10 cellular contexts compared by ENCODE assay signal in the genomic region with DNA sequence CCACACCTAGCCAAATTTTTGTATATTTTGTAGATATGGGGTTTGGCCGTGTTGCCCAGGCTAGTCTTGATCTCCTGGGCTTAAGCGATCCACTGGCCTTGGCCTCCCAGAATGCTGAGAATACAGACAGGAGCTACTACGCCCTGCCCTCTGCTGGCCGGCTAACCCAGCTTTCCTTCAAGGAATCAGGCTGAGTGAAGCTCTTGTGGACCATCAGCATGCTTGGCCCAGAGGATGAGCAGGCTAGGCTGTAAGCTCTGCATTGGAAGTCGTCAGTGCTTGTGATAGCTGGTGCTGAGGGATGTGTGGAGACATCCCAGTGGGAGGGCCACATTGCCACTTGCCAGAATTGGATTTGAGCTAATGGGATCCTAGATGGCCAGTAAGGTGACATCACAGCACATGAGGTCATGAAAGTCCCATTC.
DNase-seq lines count a peak whose midpoint lies in the region; ATAC-seq, FAIRE-seq and TF ChIP-seq lines count a peak whose summit lies in the region.
"Had no signal": no experiment of that assay in that cellular context is flagged by ENCODE, and none has a peak within 500 bp of the region (broad histone marks: within the 10 kb centered on the region; RNA-seq: fewer than 3 reads in every experiment).

No MANE protein-coding gene starts in this region.

- H3K27me3 ChIP-seq in SJSA1 (replicated peaks), result no peaks in the 10 kb centered on the region

- H3K9me3 ChIP-seq in SJSA1 (replicated peaks), result no peaks in the 10 kb centered on the region

- TF ChIP-seq CTCF in fibroblast of pulmonary artery (IDR thresholded peaks at IDR 0.05; ENCODE audit: low read length, missing control alignments), result peak; percentile 52

- H3K27ac ChIP-seq in SJSA1 (peak overlapping the region; percentile 70; the same call in 1 of the 2 replicates), skin epidermis (peak overlapping the region in 20 of 21 experiments; percentile 9 to 90 (median 73))

- peaks cover 95% of the 10 kb centered on the region for H3K36me3 ChIP-seq in SJSA1

- H3K4me3 ChIP-seq in SJSA1 (no peak overlapping the region), fibroblast of pulmonary artery (replicated peaks; ENCODE audit: low read depth, low read length) (no peak overlapping the region), skin epidermis (no peak overlapping the region)

- H3K4me1 ChIP-seq in SJSA1 (replicated peaks), result peaks cover 39% of the 10 kb centered on the region

- no peak for FAIRE-seq in RCC 7860 (lab: Jason Lieb, UNC)

- peak; percentile 65 for DNase-seq in GM03348 (ENCODE audit: low spot score)
- peak in 1 of 2 experiments; percentile 26 for DNase-seq in SJSA1 (ENCODE audit: low read depth in 1 of 2, low spot score in 2 of 2)
- peak; percentile 60 for DNase-seq in fibroblast of pulmonary artery (ENCODE audit: low read depth)
- DNase-seq in NCI-H2029 (lab: John Stamatoyannopoulos, UW), result no peak
- DNase-seq in stimulated activated naive CD4-positive, alpha-beta T cell (lab: John Stamatoyannopoulos, UW), result no peak
- DNase-seq in RCC 7860 (ENCODE audit: low spot score), result no peak
- DNase-seq: activated effector memory CD4-positive, alpha-beta T cell treated with anti-CD3 and anti-CD28 coated beads, Interleukin-2, amount 50 U/mL, for 16 hours; NCI-H1417 treated with DMSO at 0.1 percent for 48 hours had no signal

- no peak for ATAC-seq in HG03175 (IDR thresholded peaks at IDR 0.05; ENCODE audit: unreplicated experiment)

Comparison
In these comparisons a context has a peak if more than half of its experiments do, and no peak if none do; other contexts are left out.
1. DNase-seq: peak in GM03348 (single experiment) and fibroblast of pulmonary artery (single experiment); none in NCI-H2029 (single experiment), stimulated activated naive CD4-positive, alpha-beta T cell (0 of 6) and RCC 7860 (single experiment).